Comparison of ENCODE assay signal across 17 cellular contexts in genomic region chr10:29951441-29951931, GRCh38.
DNase-seq lines count a peak whose midpoint lies in the region; ATAC-seq and TF ChIP-seq lines count a peak whose summit lies in the region.
"Had no signal": no experiment of that assay in that cellular context is flagged by ENCODE, and none has a peak within 500 bp of the region (broad histone marks: within the 10 kb centered on the region; RNA-seq: fewer than 3 reads in every experiment).

No MANE protein-coding gene starts in this region.

- peaks cover 69% of the 10 kb centered on the region for H3K4me1 Mint-ChIP-seq in MCF 10A (ENCODE audit: insufficient read depth, unreplicated experiment)

- no peaks in the 10 kb centered on the region for H3K9me3 Mint-ChIP-seq in MCF 10A (ENCODE audit: unreplicated experiment)
- H3K9me3 Mint-ChIP-seq: activated T-helper 1 cell treated with anti-CD3 and anti-CD28 coated beads, Interleukin-12 subunit alpha, Interleukin-12 subunit beta, Interleukin-2, Interleukin-4 antibody, amounts not matched to agents 30 ng/mL and 10 ng/mL and 1 ng/mL, durations not matched to agents 14 hours and 24 hours and 36 hours; stimulated activated naive CD8-positive, alpha-beta T cell treated with anti-CD3 and anti-CD28 coated beads, Interleukin-15, amount 100 ng/mL, for 72 hours had no signal

- no TSS peak for BruUV-seq in MCF 10A (replicated peaks; lab: Mats Ljungman, UMichigan)

- DNase-seq in NCI-H2227 treated with DMSO at 0.1 percent for 48 hours (lab: John Stamatoyannopoulos, UW) (peak; percentile 25), MCF 10A (ENCODE audit: unreplicated experiment) (peak; percentile 98), fibroblast of pulmonary artery (ENCODE audit: low read depth) (peak; percentile 90), smooth muscle cell (lab: John Stamatoyannopoulos, UW; ENCODE audit: unreplicated experiment) (no peak), putamen (ENCODE audit: low spot score) (no peak)
- DNase-seq: activated CD4-positive, alpha-beta T cell treated with anti-CD3 and anti-CD28 coated beads, Interleukin-2, amount 50 U/mL, for 48 hours; amniotic stem cell; C1 segment of cervical spinal cord; DMS79 treated with DMSO at 0.1 percent for 48 hours; dorsolateral prefrontal cortex; NCI-H1092; nucleus accumbens; stimulated activated naive CD8-positive, alpha-beta T cell treated with anti-CD3 and anti-CD28 coated beads, Interleukin-15, amount 100 ng/mL, for 72 hours had no signal

- H3K4me1 ChIP-seq in smooth muscle cell (ENCODE audit: low read depth): peaks cover 18% of the 10 kb centered on the region

- no peak overlapping the region for H2AFZ ChIP-seq in smooth muscle cell (ENCODE audit: low read depth)

- peak overlapping the region; percentile 94 for H3K27ac ChIP-seq in smooth muscle cell (ENCODE audit: low read depth)
- H3K27ac ChIP-seq: dorsolateral prefrontal cortex had no signal

- H3K27me3 ChIP-seq in smooth muscle cell (ENCODE audit: low read depth): no peaks in the 10 kb centered on the region

- no peaks in the 10 kb centered on the region for H3K79me2 ChIP-seq in smooth muscle cell (ENCODE audit: low read depth)

- no peak overlapping the region for H3K4me3 ChIP-seq in fibroblast of pulmonary artery (replicated peaks; ENCODE audit: low read depth, low read length)
- no peak overlapping the region for H3K4me3 ChIP-seq in smooth muscle cell
- H3K4me3 ChIP-seq: dorsolateral prefrontal cortex had no signal

- no peaks in the 10 kb centered on the region for H3K36me3 ChIP-seq in smooth muscle cell (ENCODE audit: low read depth)

- CTCF ChIA-PET in MCF 10A (lab: Yijun Ruan, JAX): interaction anchor here (0.6 to 2.3 kb wide), 6 partner anchors 19 to 590 kb away, joined by 3 to 9 read pairs (median 4); no protein-coding TSS in a partner anchor

- ATAC-seq in GM21515 (IDR thresholded peaks at IDR 0.05; ENCODE audit: unreplicated experiment) (no peak), GM21619 (IDR thresholded peaks at IDR 0.05; ENCODE audit: unreplicated experiment) (no peak), HG03378 (IDR thresholded peaks at IDR 0.05; ENCODE audit: unreplicated experiment) (no peak)
- ATAC-seq: stimulated activated naive CD8-positive, alpha-beta T cell treated with anti-CD3 and anti-CD28 coated beads, Interleukin-15, amount 100 ng/mL, for 72 hours had no signal

- H3K9ac ChIP-seq in smooth muscle cell (ENCODE audit: low read depth): no peak overlapping the region

- intact Hi-C loops in MCF 10A (cut with micrococcal nuclease): no loop called here

- no peaks in the 10 kb centered on the region for H4K20me1 ChIP-seq in smooth muscle cell (ENCODE audit: low read depth)

- POLR2A ChIA-PET in MCF 10A (lab: Yijun Ruan, JAX): interaction anchor here (0.6 to 6.5 kb wide), 11 partner anchors 13 to 1266 kb away, joined by 3 to 52 read pairs (median 4); partner anchors contain the start of gene SVIL

- no peaks in the 10 kb centered on the region for H3K9me3 ChIP-seq in smooth muscle cell (replicated peaks; ENCODE audit: low read depth)

- no peak for TF ChIP-seq CTCF in MCF 10A (IDR thresholded peaks at IDR 0.05; ENCODE audit: unreplicated experiment)
- no peak for TF ChIP-seq CTCF in fibroblast of pulmonary artery (IDR thresholded peaks at IDR 0.05; ENCODE audit: low read length, missing control alignments)
- no peak for TF ChIP-seq CTCF in smooth muscle cell (IDR thresholded peaks at IDR 0.05; ENCODE audit: borderline replicate concordance, insufficient read depth, poor library complexity, severe bottlenecking)

- H3K27ac Mint-ChIP-seq in MCF 10A (ENCODE audit: low read depth, unreplicated experiment): peak overlapping the region; percentile 99
- H3K27ac Mint-ChIP-seq: activated T-helper 1 cell treated with anti-CD3 and anti-CD28 coated beads, Interleukin-12 subunit alpha, Interleukin-12 subunit beta, Interleukin-2, Interleukin-4 antibody, amounts not matched to agents 30 ng/mL and 10 ng/mL and 1 ng/mL, durations not matched to agents 14 hours and 24 hours and 36 hours; stimulated activated naive CD8-positive, alpha-beta T cell treated with anti-CD3 and anti-CD28 coated beads, Interleukin-15, amount 100 ng/mL, for 72 hours had no signal

- H3K4me2 ChIP-seq in smooth muscle cell: peak overlapping the region; percentile 5

- H3K27me3 Mint-ChIP-seq in MCF 10A (ENCODE audit: insufficient read depth, unreplicated experiment): no peaks in the 10 kb centered on the region
- H3K27me3 Mint-ChIP-seq: stimulated activated naive CD8-positive, alpha-beta T cell treated with anti-CD3 and anti-CD28 coated beads, Interleukin-15, amount 100 ng/mL, for 72 hours had no signal

- H3K36me3 Mint-ChIP-seq in MCF 10A (ENCODE audit: insufficient read depth, unreplicated experiment): no peaks in the 10 kb centered on the region

- peaks cover 4% of the 10 kb centered on the region for H3F3A ChIP-seq in smooth muscle cell (ENCODE audit: low read depth)

- WGBS in smooth muscle cell (ENCODE audit: low lambda C conversion rate): 67% methylated on average over 11 of the region's 11 CpGs

- H3K4me3 Mint-ChIP-seq in MCF 10A (ENCODE audit: unreplicated experiment): no peak overlapping the region
- H3K4me3 Mint-ChIP-seq: activated T-helper 1 cell treated with anti-CD3 and anti-CD28 coated beads, Interleukin-12 subunit alpha, Interleukin-12 subunit beta, Interleukin-2, Interleukin-4 antibody, amounts not matched to agents 30 ng/mL and 10 ng/mL and 1 ng/mL, durations not matched to agents 14 hours and 24 hours and 36 hours; stimulated activated naive CD8-positive, alpha-beta T cell treated with anti-CD3 and anti-CD28 coated beads, Interleukin-15, amount 100 ng/mL, for 72 hours had no signal

Comparison
In these comparisons a context has a peak if more than half of its experiments do, and no peak if none do; other contexts are left out.
1. DNase-seq: peak in NCI-H2227 treated with DMSO at 0.1 percent for 48 hours (single experiment), MCF 10A (single experiment) and fibroblast of pulmonary artery (single experiment); none in smooth muscle cell (single experiment) and putamen (single experiment).